15 cellular contexts compared by ENCODE assay signal in genomic region chr1:234875328-234875952, GRCh38.
A peak's percentile ranks its signal among the peaks of the same experiment; 100 is the strongest.
DNase-seq lines count a peak whose midpoint lies in the region; ATAC-seq and TF ChIP-seq lines count a peak whose summit lies in the region.
"Had no signal": no experiment of that assay in that cellular context is flagged by ENCODE, and none has a peak within 500 bp of the region (broad histone marks: within the 10 kb centered on the region; RNA-seq: fewer than 3 reads in every experiment).

No MANE protein-coding gene starts in this region.

- H3K36me3 Mint-ChIP-seq in central memory CD8-positive, alpha-beta T cell (ENCODE audit: insufficient read depth) = peaks cover 2% of the 10 kb centered on the region
- no peaks in the 10 kb centered on the region for H3K36me3 Mint-ChIP-seq in nephron progenitor cell (ENCODE audit: low read depth)

- H3K4me1 ChIP-seq in BLaER1 = peaks cover 81% of the 10 kb centered on the region
- H3K4me1 ChIP-seq in HEK293 (ENCODE audit: control insufficient read depth, insufficient read depth, low read length) = peaks cover 10% of the 10 kb centered on the region

- peak overlapping the region; percentile 64 for H3K27ac ChIP-seq in BLaER1
- H3K27ac ChIP-seq in HEK293 (ENCODE audit: extremely low read depth, low read depth, low read length) = peak overlapping the region; percentile 51; the same call in 1 of the 2 replicates
- H3K27ac ChIP-seq: ovary had no signal

- no peak for TF ChIP-seq CTCF in HEK293 (tag by site-specific recombination; IDR thresholded peaks at IDR 0.05)
- TF ChIP-seq CTCF in nephron progenitor cell (IDR thresholded peaks at IDR 0.05) = no peak

- POLR2A ChIA-PET in HEK293 (lab: Yijun Ruan, JAX) = interaction anchor here (0.6 kb wide), 1 partner anchor 111 kb away, joined by 3 read pairs; no protein-coding TSS in a partner anchor

- peak overlapping the region; percentile 76 for H3K4me2 ChIP-seq in BLaER1

- H3K9me3 ChIP-seq in BLaER1 = no peaks in the 10 kb centered on the region
- no peaks in the 10 kb centered on the region for H3K9me3 ChIP-seq in HEK293 (ENCODE audit: control insufficient read depth, insufficient read depth, low read depth, low read length)
- H3K9me3 ChIP-seq: ovary had no signal

- no peak for DNase-seq in central memory CD8-positive, alpha-beta T cell (ENCODE audit: low spot score in 2 of 2)
- DNase-seq in nephron progenitor cell (no peak), NCI-H1694 treated with DMSO at 0.1 percent for 48 hours (lab: John Stamatoyannopoulos, UW) (no peak), T1000 (lab: John Stamatoyannopoulos, UW) (no peak), germinal center (ENCODE audit: low spot score) (no peak)
- DNase-seq: activated B cell treated with CpG ODN at 0.5 μM for 24 hours; head of caudate nucleus; NCI-H1092; NCI-H526 treated with DMSO at 0.1 percent for 48 hours; stimulated activated naive CD4-positive, alpha-beta T cell had no signal

- H3K4me3 ChIP-seq in BLaER1 (no peak overlapping the region), HEK293 (ENCODE audit: low read depth, low read length) (no peak overlapping the region)
- H3K4me3 ChIP-seq: ovary had no signal

- no peak for ATAC-seq in central memory CD8-positive, alpha-beta T cell (replicated peaks; ENCODE audit: extremely low read depth, poor library complexity, severe bottlenecking)
- ATAC-seq in GM21717 (IDR thresholded peaks at IDR 0.05; ENCODE audit: unreplicated experiment) = no peak

- no peaks in the 10 kb centered on the region for H4K20me1 ChIP-seq in BLaER1

- CTCF ChIA-PET in HEK293 (lab: Yijun Ruan, JAX) = interaction anchor here (2.5 kb wide), 1 partner anchor 218 kb away, joined by 5 read pairs; no protein-coding TSS in a partner anchor

- H3K36me3 ChIP-seq in BLaER1 (no peaks in the 10 kb centered on the region), HEK293 (ENCODE audit: control insufficient read depth in 2 of 2, insufficient read depth in 1 of 2, low read length in 2 of 2) (no peaks in the 10 kb centered on the region)
- H3K36me3 ChIP-seq: ovary had no signal

- H3K27me3 Mint-ChIP-seq in central memory CD8-positive, alpha-beta T cell = no peaks in the 10 kb centered on the region
- H3K27me3 Mint-ChIP-seq in nephron progenitor cell (ENCODE audit: low read depth, poor library complexity) = no peaks in the 10 kb centered on the region
- H3K27me3 Mint-ChIP-seq: activated B cell treated with CpG ODN at 0.5 μM for 24 hours had no signal

- H3K9ac ChIP-seq in BLaER1 = peak overlapping the region; percentile 30; the same call in 1 of the 2 replicates

- no peaks in the 10 kb centered on the region for H3K27me3 ChIP-seq in BLaER1
- H3K27me3 ChIP-seq: ovary had no signal

- H3K27ac Mint-ChIP-seq in central memory CD8-positive, alpha-beta T cell (ENCODE audit: low read depth) = peak overlapping the region; percentile 22
- no peak overlapping the region for H3K27ac Mint-ChIP-seq in nephron progenitor cell

- H3K4me1 Mint-ChIP-seq in central memory CD8-positive, alpha-beta T cell = no peaks in the 10 kb centered on the region
- H3K4me1 Mint-ChIP-seq in nephron progenitor cell = peaks cover 86% of the 10 kb centered on the region

- no peaks in the 10 kb centered on the region for H3K9me3 Mint-ChIP-seq in central memory CD8-positive, alpha-beta T cell
- no peaks in the 10 kb centered on the region for H3K9me3 Mint-ChIP-seq in nephron progenitor cell
- H3K9me3 Mint-ChIP-seq: activated B cell treated with CpG ODN at 0.5 μM for 24 hours; activated T-cell treated with anti-CD3 and anti-CD28 coated beads, Interleukin-2, amount 50 U/mL, for 72 hours had no signal

- no peak overlapping the region for H3K4me3 Mint-ChIP-seq in central memory CD8-positive, alpha-beta T cell
- peak overlapping the region; percentile 65 for H3K4me3 Mint-ChIP-seq in nephron progenitor cell
- H3K4me3 Mint-ChIP-seq: activated B cell treated with CpG ODN at 0.5 μM for 24 hours had no signal

TF ChIP-seq in HEK293, 187 proteins besides CTCF, POLR2A, EP300 and RAD21:
- TF ChIP-seq ZNF600 (tag by site-specific recombination; IDR thresholded peaks at IDR 0.05) (peak; percentile 74; the same call in 1 of the 2 replicates), SCRT2 (tag by site-specific recombination; IDR thresholded peaks at IDR 0.05) (peak; percentile 72), REST (tag by site-specific recombination; IDR thresholded peaks at IDR 0.05) (no peak), ZNF174 (tag by site-specific recombination; IDR thresholded peaks at IDR 0.05) (no peak), SCRT1 (tag by site-specific recombination; IDR thresholded peaks at IDR 0.05; ENCODE audit: borderline replicate concordance) (peak; percentile 58; the same call in 1 of the 2 replicates)
